In genomic region chr12:53098982-53099651, GRCh38 we compare ENCODE assay signal across 8 cellular contexts. TPM values are rescaled to one million over a fixed set of nuclear protein-coding genes. Genes with fewer than 3 reads are reported as not detected.
DNase-seq lines count a peak whose midpoint lies in the region; ATAC-seq and TF ChIP-seq lines count a peak whose summit lies in the region.

No MANE protein-coding gene starts in this region.

- H3K9me3 ChIP-seq in OCI-LY1 (ENCODE audit: low read length): no peaks in the 10 kb centered on the region

- no peaks in the 10 kb centered on the region for H3F3A ChIP-seq in OCI-LY1 (ENCODE audit: insufficient read depth, low read length)

- no peak overlapping the region for H3K4me3 ChIP-seq in OCI-LY1 (ENCODE audit: low read depth, low read length, poor library complexity, severe bottlenecking)

- no peak overlapping the region for H2AFZ ChIP-seq in OCI-LY1 (ENCODE audit: low read length)

- no peak for ATAC-seq in HG02840 (IDR thresholded peaks at IDR 0.05; ENCODE audit: low FRiP score, unreplicated experiment)

- DNase-seq in COLO829 (ENCODE audit: low spot score) (peak; percentile 97), HuH-7.5 (ENCODE audit: low spot score) (peak; percentile 94), epithelial cell of prostate (ENCODE audit: low read depth, low spot score) (peak; percentile 66), mucosa of gallbladder (ENCODE audit: low spot score) (peak; percentile 89)
- DNase-seq in activated CD8-positive, alpha-beta memory T cell treated with anti-CD3 and anti-CD28 coated beads, Interleukin-2, amount 50 U/mL, for 48 hours: peak; percentile 98
- peak; percentile 82 to 83 for DNase-seq in stimulated activated CD8-positive, alpha-beta memory T cell treated with anti-CD3 and anti-CD28 coated beads, Interleukin-2, amount 100 ng/mL, for 1 hour (ENCODE audit: low read depth in 2 of 2)

- no peaks in the 10 kb centered on the region for H4K20me1 ChIP-seq in OCI-LY1 (ENCODE audit: insufficient read depth, low read length)

- H3K79me2 ChIP-seq in OCI-LY1 (ENCODE audit: insufficient read depth, low read length): no peaks in the 10 kb centered on the region

- H3K9me2 ChIP-seq in OCI-LY1 (ENCODE audit: low read depth, low read length): no peaks in the 10 kb centered on the region

- H3K27ac ChIP-seq in OCI-LY1 (ENCODE audit: low read depth, low read length, poor library complexity, severe bottlenecking) (no peak overlapping the region), epithelial cell of prostate (peak overlapping the region; percentile 72)

- H3K4me1 ChIP-seq in OCI-LY1 (ENCODE audit: insufficient read depth, low read length, severe bottlenecking): peaks cover 43% of the 10 kb centered on the region

- peak; percentile 92 for TF ChIP-seq CTCF in OCI-LY1 (IDR thresholded peaks at IDR 0.05; ENCODE audit: low read length)

- no peak overlapping the region for H3K9ac ChIP-seq in OCI-LY1 (ENCODE audit: low read length)

- H3K27me3 ChIP-seq in OCI-LY1 (ENCODE audit: insufficient read depth, low read length): peaks cover 5% of the 10 kb centered on the region; the same call in 1 of the 2 replicates

- H3K36me3 ChIP-seq in OCI-LY1 (ENCODE audit: insufficient read depth, low read length): no peaks in the 10 kb centered on the region

- H3K4me2 ChIP-seq in OCI-LY1 (ENCODE audit: low read length): no peak overlapping the region

RNA-seq across cellular contexts. Expression of gene IGFBP6, which starts 1.6 kb away (rescaled TPM):
- total RNA-seq in mucosa of gallbladder: 22.8 TPM

RNA-seq across cellular contexts. Expression of gene SOAT2, which starts 4.2 kb away (rescaled TPM):
- total RNA-seq in mucosa of gallbladder: 0.75 TPM

RNA-seq across cellular contexts. Expression of gene SPRYD3, which starts 19.9 kb away (rescaled TPM):
- total RNA-seq in mucosa of gallbladder: 68.4 TPM

RNA-seq across cellular contexts. Expression of gene TNS2, which starts 49.3 kb away (rescaled TPM):
- total RNA-seq in mucosa of gallbladder: 124 TPM
